1 cellular context compared by ENCODE assay signal in the genomic region with DNA sequence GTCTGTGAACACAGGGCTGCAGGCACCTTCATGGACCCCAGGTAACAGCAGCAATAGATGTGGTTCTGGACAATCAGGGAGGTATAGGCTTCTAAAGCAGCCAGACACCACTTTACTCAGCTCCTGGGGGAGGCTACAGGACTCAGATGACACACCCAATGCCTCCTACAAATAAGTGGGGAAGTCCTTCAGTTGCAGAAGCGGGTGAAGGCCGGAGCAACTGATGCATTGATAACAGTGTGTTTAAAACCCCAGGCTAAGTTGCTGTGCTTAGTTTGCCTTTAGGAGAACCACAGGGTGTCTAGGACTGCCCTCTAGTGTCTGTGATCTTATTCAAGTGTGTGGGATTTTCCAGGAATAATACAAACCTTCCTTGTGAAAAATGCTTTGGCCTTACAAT.
TF ChIP-seq lines count a peak whose summit lies in the region.

No MANE protein-coding gene starts in this region.

TF ChIP-seq in K562, 482 proteins besides CTCF, POLR2A, EP300 and RAD21 (continued from another document):
- TF ChIP-seq, protein P1, sequence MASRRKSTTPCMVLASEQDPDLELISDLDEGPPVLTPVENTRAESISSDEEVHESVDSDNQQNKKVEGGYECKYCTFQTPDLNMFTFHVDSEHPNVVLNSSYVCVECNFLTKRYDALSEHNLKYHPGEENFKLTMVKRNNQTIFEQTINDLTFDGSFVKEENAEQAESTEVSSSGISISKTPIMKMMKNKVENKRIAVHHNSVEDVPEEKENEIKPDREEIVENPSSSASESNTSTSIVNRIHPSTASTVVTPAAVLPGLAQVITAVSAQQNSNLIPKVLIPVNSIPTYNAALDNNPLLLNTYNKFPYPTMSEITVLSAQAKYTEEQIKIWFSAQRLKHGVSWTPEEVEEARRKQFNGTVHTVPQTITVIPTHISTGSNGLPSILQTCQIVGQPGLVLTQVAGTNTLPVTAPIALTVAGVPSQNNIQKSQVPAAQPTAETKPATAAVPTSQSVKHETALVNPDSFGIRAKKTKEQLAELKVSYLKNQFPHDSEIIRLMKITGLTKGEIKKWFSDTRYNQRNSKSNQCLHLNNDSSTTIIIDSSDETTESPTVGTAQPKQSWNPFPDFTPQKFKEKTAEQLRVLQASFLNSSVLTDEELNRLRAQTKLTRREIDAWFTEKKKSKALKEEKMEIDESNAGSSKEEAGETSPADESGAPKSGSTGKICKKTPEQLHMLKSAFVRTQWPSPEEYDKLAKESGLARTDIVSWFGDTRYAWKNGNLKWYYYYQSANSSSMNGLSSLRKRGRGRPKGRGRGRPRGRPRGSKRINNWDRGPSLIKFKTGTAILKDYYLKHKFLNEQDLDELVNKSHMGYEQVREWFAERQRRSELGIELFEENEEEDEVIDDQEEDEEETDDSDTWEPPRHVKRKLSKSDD (conservative IDR thresholded peaks at IDR 0.05; ENCODE audit: low read length) = no peak
- 0 out of 2 replicates have a peak, but pooled peaks have one; percentile 48 for TF ChIP-seq GABPB1 (CRISPR knock-in tag; IDR thresholded peaks at IDR 0.05)
- peak; percentile 85 for TF ChIP-seq PRDM10 (IDR thresholded peaks at IDR 0.05; ENCODE audit: partially characterized antibody)
- peak; percentile 23; the same call in 1 of the 2 replicates for TF ChIP-seq ARID1B (IDR thresholded peaks at IDR 0.05)
- peak; percentile 15; the same call in 1 of the 2 replicates for TF ChIP-seq MYBL2 (IDR thresholded peaks at IDR 0.05; ENCODE audit: low read depth)
- no peak for TF ChIP-seq MYBL2 (CRISPR knock-in tag; IDR thresholded peaks at IDR 0.05; ENCODE audit: borderline replicate concordance)
- peak; percentile 82; the same call in 1 of the 2 replicates for TF ChIP-seq HMBOX1 (IDR thresholded peaks at IDR 0.05)
- TF ChIP-seq SPI1 (IDR thresholded peaks at IDR 0.05; ENCODE audit: borderline replicate concordance, low read depth, low read length) = peak; percentile 69; the same call in 1 of the 2 replicates
- TF ChIP-seq SMC3 (conservative IDR thresholded peaks at IDR 0.05; ENCODE audit: insufficient read depth, low read depth, low read length) = peak; percentile 81
- no peak for TF ChIP-seq THRAP3 (IDR thresholded peaks at IDR 0.05; ENCODE audit: borderline replicate concordance)
- TF ChIP-seq, protein P2, sequence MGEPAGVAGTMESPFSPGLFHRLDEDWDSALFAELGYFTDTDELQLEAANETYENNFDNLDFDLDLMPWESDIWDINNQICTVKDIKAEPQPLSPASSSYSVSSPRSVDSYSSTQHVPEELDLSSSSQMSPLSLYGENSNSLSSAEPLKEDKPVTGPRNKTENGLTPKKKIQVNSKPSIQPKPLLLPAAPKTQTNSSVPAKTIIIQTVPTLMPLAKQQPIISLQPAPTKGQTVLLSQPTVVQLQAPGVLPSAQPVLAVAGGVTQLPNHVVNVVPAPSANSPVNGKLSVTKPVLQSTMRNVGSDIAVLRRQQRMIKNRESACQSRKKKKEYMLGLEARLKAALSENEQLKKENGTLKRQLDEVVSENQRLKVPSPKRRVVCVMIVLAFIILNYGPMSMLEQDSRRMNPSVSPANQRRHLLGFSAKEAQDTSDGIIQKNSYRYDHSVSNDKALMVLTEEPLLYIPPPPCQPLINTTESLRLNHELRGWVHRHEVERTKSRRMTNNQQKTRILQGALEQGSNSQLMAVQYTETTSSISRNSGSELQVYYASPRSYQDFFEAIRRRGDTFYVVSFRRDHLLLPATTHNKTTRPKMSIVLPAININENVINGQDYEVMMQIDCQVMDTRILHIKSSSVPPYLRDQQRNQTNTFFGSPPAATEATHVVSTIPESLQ (CRISPR knock-in tag; IDR thresholded peaks at IDR 0.05) = 0 out of 2 replicates have a peak, but pooled peaks have one; percentile 41
- peak; percentile 45; the same call in 1 of the 2 replicates for TF ChIP-seq STAG1 (CRISPR knock-in tag; IDR thresholded peaks at IDR 0.05; ENCODE audit: borderline replicate concordance)
- TF ChIP-seq CXXC5 (CRISPR knock-in tag; IDR thresholded peaks at IDR 0.05) = peak; percentile 44
- no peak for TF ChIP-seq ZZZ3 (IDR thresholded peaks at IDR 0.05)
- no peak for TF ChIP-seq PTTG1 (tag; IDR thresholded peaks at IDR 0.05; ENCODE audit: low read depth)
- 0 out of 2 replicates have a peak, but pooled peaks have one; percentile 28 for TF ChIP-seq RNF2 (IDR thresholded peaks at IDR 0.05)
- TF ChIP-seq FOXM1 (IDR thresholded peaks at IDR 0.05; ENCODE audit: low read depth) = no peak
- 0 out of 2 replicates have a peak, but pooled peaks have one; percentile 49 for TF ChIP-seq FOXM1 (CRISPR knock-in tag; IDR thresholded peaks at IDR 0.05; ENCODE audit: low read depth)
- no peak for TF ChIP-seq YY1 (IDR thresholded peaks at IDR 0.05; ENCODE audit: borderline replicate concordance in 1 of 3, control insufficient read depth in 1 of 3, extremely low read depth in 1 of 3, insufficient read depth in 3 of 3, insufficient read length in 1 of 3, insufficient replicate concordance in 2 of 3, low read depth in 1 of 3, low read length in 2 of 3)
- TF ChIP-seq SMARCE1 (IDR thresholded peaks at IDR 0.05) = 0 out of 2 replicates have a peak, but pooled peaks have one; percentile 20
- no peak for TF ChIP-seq PHB2 (IDR thresholded peaks at IDR 0.05; ENCODE audit: low read depth)
- peak in 1 of 2 experiments; percentile 61; a peak in 1 of 3 replicates for TF ChIP-seq CBX3 (IDR thresholded peaks at IDR 0.05; ENCODE audit: borderline replicate concordance in 1 of 2, low read length in 2 of 2)
- 0 out of 2 replicates have a peak, but pooled peaks have one; percentile 35 for TF ChIP-seq TCF7L2 (IDR thresholded peaks at IDR 0.05; ENCODE audit: low read depth, low read length)
- TF ChIP-seq ZNF41 (CRISPR knock-in tag; conservative IDR thresholded peaks at IDR 0.05) = no peak
- TF ChIP-seq TGIF2 (CRISPR knock-in tag; IDR thresholded peaks at IDR 0.05) = no peak
- peak in 1 of 2 experiments; percentile 23; a peak in 1 of 4 replicates for TF ChIP-seq NRF1 (conservative IDR thresholded peaks at IDR 0.05 in 1 of 2, IDR thresholded peaks at IDR 0.05 in 1 of 2)
- TF ChIP-seq CREM (IDR thresholded peaks at IDR 0.05; ENCODE audit: low read depth) = no peak
- TF ChIP-seq NFRKB (IDR thresholded peaks at IDR 0.05; ENCODE audit: low read depth) = no peak
- TF ChIP-seq, protein P3, sequence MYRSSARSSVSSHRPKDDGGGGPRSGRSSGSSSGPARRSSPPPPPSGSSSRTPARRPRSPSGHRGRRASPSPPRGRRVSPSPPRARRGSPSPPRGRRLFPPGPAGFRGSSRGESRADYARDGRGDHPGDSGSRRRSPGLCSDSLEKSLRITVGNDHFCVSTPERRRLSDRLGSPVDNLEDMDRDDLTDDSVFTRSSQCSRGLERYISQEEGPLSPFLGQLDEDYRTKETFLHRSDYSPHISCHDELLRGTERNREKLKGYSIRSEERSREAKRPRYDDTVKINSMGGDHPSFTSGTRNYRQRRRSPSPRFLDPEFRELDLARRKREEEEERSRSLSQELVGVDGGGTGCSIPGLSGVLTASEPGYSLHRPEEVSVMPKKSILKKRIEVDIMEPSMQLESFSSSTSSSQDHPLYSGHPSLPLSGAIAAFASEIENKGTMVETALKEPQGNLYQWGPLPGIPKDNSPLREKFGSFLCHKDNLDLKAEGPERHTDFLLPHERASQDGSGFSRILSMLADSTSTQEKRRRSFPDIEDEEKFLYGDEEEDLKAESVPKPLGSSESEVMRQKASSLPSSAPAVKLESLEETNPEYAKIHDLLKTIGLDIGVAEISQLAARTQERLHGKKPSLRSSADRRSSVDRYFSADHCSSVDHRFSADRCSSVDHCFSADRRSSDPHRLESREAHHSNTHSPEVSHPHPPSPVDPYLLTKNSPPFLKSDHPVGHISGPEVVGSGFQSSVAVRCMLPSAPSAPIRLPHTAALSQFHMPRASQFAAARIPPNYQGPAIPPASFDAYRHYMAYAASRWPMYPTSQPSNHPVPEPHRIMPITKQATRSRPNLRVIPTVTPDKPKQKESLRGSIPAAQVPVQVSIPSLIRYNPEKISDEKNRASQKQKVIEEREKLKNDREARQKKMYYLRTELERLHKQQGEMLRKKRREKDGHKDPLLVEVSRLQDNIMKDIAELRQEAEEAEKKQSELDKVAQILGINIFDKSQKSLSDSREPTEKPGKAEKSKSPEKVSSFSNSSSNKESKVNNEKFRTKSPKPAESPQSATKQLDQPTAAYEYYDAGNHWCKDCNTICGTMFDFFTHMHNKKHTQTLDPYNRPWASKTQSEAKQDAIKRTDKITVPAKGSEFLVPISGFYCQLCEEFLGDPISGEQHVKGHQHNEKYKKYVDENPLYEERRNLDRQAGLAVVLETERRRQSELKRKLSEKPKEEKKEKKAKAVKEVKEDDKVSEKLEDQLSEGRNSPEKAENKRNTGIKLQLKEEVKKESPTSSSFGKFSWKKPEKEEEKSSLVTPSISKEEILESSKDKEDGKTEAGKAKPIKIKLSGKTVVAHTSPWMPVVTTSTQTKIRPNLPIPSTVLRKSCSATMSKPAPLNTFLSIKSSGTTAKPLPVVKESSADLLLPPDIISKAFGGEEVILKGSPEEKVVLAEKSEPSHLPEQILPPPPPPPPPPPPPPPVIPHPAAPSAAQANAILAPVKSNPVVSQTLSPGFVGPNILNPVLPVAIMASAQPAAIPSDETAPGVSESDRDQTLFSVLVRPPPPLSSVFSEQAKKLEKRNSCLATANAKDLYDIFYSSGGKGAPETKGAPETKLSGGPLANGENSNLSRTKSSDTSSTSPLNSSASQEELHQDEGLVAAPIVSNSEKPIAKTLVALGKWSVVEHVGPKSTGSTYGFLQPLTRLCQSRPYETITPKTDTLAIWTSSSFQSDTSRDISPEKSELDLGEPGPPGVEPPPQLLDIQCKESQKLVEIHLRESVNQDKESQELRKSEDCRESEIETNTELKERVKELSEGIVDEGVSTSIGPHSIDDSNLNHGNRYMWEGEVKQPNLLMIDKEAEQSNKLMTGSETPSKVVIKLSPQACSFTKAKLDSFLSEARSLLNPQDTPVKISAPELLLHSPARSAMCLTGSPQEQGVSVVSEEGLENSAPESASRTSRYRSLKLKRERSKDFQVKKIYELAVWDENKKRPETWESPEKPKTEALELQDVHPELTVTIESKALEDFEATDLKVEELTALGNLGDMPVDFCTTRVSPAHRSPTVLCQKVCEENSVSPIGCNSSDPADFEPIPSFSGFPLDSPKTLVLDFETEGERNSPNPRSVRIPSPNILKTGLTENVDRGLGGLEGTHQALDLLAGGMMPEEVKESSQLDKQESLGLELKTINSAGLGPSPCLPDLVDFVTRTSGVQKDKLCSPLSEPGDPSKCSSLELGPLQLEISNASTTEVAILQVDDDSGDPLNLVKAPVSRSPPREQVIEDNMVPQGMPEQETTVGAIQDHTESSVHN (IDR thresholded peaks at IDR 0.05; ENCODE audit: borderline replicate concordance in 1 of 2, low read depth in 1 of 2) = no peak
- no peak for TF ChIP-seq ZNF282 (CRISPR knock-in tag; IDR thresholded peaks at IDR 0.05)
- peak; percentile 91 for TF ChIP-seq GATA2 (CRISPR knock-in tag; IDR thresholded peaks at IDR 0.05)
- TF ChIP-seq FOSL1 (tag; conservative IDR thresholded peaks at IDR 0.05) = peak; percentile 38; the same call in 1 of the 2 replicates
- no peak for TF ChIP-seq ZNF780A (CRISPR knock-in tag; IDR thresholded peaks at IDR 0.05)
- no peak for TF ChIP-seq ATF1 (CRISPR knock-in tag; IDR thresholded peaks at IDR 0.05)
- TF ChIP-seq ATF1 (tag; IDR thresholded peaks at IDR 0.05) = 0 out of 2 replicates have a peak, but pooled peaks have one; percentile 22
- no peak for TF ChIP-seq DMBX1 (CRISPR knock-in tag; IDR thresholded peaks at IDR 0.05; ENCODE audit: borderline replicate concordance)
- 0 out of 2 replicates have a peak, but pooled peaks have one; percentile 28 for TF ChIP-seq TARDBP (IDR thresholded peaks at IDR 0.05)
- TF ChIP-seq, protein P4, sequence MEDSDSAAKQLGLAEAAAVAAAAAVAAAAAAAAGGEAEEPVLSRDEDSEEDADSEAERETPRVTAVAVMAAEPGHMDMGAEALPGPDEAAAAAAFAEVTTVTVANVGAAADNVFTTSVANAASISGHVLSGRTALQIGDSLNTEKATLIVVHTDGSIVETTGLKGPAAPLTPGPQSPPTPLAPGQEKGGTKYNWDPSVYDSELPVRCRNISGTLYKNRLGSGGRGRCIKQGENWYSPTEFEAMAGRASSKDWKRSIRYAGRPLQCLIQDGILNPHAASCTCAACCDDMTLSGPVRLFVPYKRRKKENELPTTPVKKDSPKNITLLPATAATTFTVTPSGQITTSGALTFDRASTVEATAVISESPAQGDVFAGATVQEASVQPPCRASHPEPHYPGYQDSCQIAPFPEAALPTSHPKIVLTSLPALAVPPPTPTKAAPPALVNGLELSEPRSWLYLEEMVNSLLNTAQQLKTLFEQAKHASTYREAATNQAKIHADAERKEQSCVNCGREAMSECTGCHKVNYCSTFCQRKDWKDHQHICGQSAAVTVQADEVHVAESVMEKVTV (CRISPR knock-in tag; IDR thresholded peaks at IDR 0.05) = peak; percentile 90
- TF ChIP-seq CC2D1A (IDR thresholded peaks at IDR 0.05) = peak; percentile 74; the same call in 1 of the 2 replicates
- TF ChIP-seq ATF7 (IDR thresholded peaks at IDR 0.05) = 0 out of 2 replicates have a peak, but pooled peaks have one; percentile 54
- peak; percentile 26; the same call in 1 of the 2 replicates for TF ChIP-seq SOX6 (IDR thresholded peaks at IDR 0.05)
- peak in 1 of 2 experiments; percentile 60; a peak in 1 of 4 replicates for TF ChIP-seq RCOR1 (IDR thresholded peaks at IDR 0.05; ENCODE audit: borderline replicate concordance in 1 of 2, low read depth in 2 of 2, low read length in 2 of 2)
